8 cellular contexts compared by ENCODE assay signal in the genomic region with DNA sequence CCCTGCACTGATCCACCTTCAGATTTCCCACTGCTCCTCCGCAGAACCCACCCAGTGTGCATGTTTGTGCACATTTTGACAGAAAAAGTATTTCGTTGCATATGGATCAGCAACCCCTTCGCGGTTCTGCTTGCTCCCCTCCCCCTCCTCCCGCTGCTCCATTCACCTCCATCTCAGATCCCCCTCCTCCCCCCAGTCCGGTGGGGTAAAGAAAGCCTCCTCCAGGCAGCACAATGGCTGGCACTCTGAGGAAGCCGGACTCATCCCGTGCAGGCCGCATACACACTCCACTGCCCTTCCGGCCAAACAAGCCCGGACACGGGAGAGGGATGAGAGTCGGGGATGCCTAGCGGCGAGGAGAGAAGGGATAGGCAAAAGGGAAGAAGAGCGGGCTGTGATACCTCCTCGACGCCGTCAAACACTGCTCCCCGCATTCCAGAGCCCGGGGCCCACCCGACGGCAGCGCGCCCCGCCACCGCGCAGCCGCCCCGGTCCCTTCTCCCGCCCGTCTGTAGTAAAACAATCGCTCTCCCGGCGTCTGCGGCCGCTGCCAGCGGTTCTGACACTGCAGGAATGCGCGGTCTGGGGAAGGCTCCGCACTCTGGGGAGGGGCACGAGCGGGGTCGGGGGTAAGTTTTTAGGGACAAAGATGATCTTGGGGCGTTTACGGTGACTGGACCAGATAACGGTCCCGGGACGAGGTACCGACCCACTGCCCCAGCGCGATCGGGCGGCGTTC. TPM values are rescaled to one million over a fixed set of nuclear protein-coding genes. Genes with fewer than 3 reads are reported as not detected.
A peak's percentile ranks its signal among the peaks of the same experiment; 100 is the strongest.
DNase-seq lines count a peak whose midpoint lies in the region; ATAC-seq lines count a peak whose summit lies in the region.

No MANE protein-coding gene starts in this region.

- H3K36me3 ChIP-seq in SJCRH30 = no peaks in the 10 kb centered on the region

- H3K9me3 ChIP-seq in SJCRH30 (replicated peaks) = no peaks in the 10 kb centered on the region

- H3K4me3 ChIP-seq in SJCRH30 = peak overlapping the region; percentile 54; the same call in 1 of the 2 replicates

- intact Hi-C loops in left colon (cut with DNase I, micrococcal nuclease) = no loop called here

- DNase-seq in activated CD4-positive, CD25-positive, alpha-beta regulatory T cell treated with anti-CD3 and anti-CD28 coated beads, Interleukin-2, amount 50 U/mL, for 72 hours = peak; percentile 32
- no peak for DNase-seq in activated CD4-positive, CD25-positive, alpha-beta regulatory T cell (lab: John Stamatoyannopoulos, UW)
- no peak for DNase-seq in SJCRH30
- DNase-seq in dermis blood vessel endothelial cell = peak; percentile 45
- DNase-seq in left colon = peak in 1 of 2 donors; percentile 12
- DNase-seq in stimulated activated effector memory CD8-positive, alpha-beta T cell treated with anti-CD3 and anti-CD28 coated beads, Interleukin-12 subunit alpha, Interleukin-12 subunit beta, amount 100 ng/mL, for 72 hours (ENCODE audit: low spot score in 2 of 2) = no peak
- no peak for DNase-seq in NCI-H2171 treated with DMSO at 0.1 percent for 48 hours (lab: John Stamatoyannopoulos, UW)

- no peaks in the 10 kb centered on the region for H3K27me3 ChIP-seq in SJCRH30

- H3K9me3 Mint-ChIP-seq in stimulated activated effector memory CD8-positive, alpha-beta T cell treated with anti-CD3 and anti-CD28 coated beads, Interleukin-12 subunit alpha, Interleukin-12 subunit beta, amount 100 ng/mL, for 72 hours = no peaks in the 10 kb centered on the region

- peaks cover 35% of the 10 kb centered on the region for H3K4me1 Mint-ChIP-seq in stimulated activated effector memory CD8-positive, alpha-beta T cell treated with anti-CD3 and anti-CD28 coated beads, Interleukin-12 subunit alpha, Interleukin-12 subunit beta, amount 100 ng/mL, for 72 hours

- ATAC-seq in left colon (peak; percentile 40), GM21515 (IDR thresholded peaks at IDR 0.05; ENCODE audit: unreplicated experiment) (no peak)
- ATAC-seq in stimulated activated effector memory CD8-positive, alpha-beta T cell treated with anti-CD3 and anti-CD28 coated beads, Interleukin-12 subunit alpha, Interleukin-12 subunit beta, amount 100 ng/mL, for 72 hours = peak; percentile 48

- H3K27ac Mint-ChIP-seq in stimulated activated effector memory CD8-positive, alpha-beta T cell treated with anti-CD3 and anti-CD28 coated beads, Interleukin-12 subunit alpha, Interleukin-12 subunit beta, amount 100 ng/mL, for 72 hours = peak overlapping the region; percentile 80

- no peak overlapping the region for H3K27ac ChIP-seq in SJCRH30

- peak overlapping the region; percentile 93 for H3K4me3 Mint-ChIP-seq in stimulated activated effector memory CD8-positive, alpha-beta T cell treated with anti-CD3 and anti-CD28 coated beads, Interleukin-12 subunit alpha, Interleukin-12 subunit beta, amount 100 ng/mL, for 72 hours

- H3K4me1 ChIP-seq in SJCRH30 = no peaks in the 10 kb centered on the region

- peaks cover 6% of the 10 kb centered on the region for H3K36me3 Mint-ChIP-seq in stimulated activated effector memory CD8-positive, alpha-beta T cell treated with anti-CD3 and anti-CD28 coated beads, Interleukin-12 subunit alpha, Interleukin-12 subunit beta, amount 100 ng/mL, for 72 hours

RNA-seq across cellular contexts. Expression of a gene that starts 0.9 kb away (rescaled TPM):
- 0.65 and 1.4 TPM in 2 replicates for total RNA-seq in SJCRH30 (2014; rRNA removed; shearing (Covaris generic))
- 52.5 and 54.1 TPM in 2 replicates for total RNA-seq in dermis blood vessel endothelial cell
- 1 to 10 TPM; 2.5 to 6.0 TPM for total RNA-seq in left colon

Comparison
In these comparisons a context has a peak if more than half of its experiments do, and no peak if none do; other contexts are left out.
1. DNase-seq: peak in activated CD4-positive, CD25-positive, alpha-beta regulatory T cell treated with anti-CD3 and anti-CD28 coated beads, Interleukin-2, amount 50 U/mL, for 72 hours (single experiment) and dermis blood vessel endothelial cell (single experiment); none in activated CD4-positive, CD25-positive, alpha-beta regulatory T cell (0 of 4), SJCRH30 (0 of 2), stimulated activated effector memory CD8-positive, alpha-beta T cell treated with anti-CD3 and anti-CD28 coated beads, Interleukin-12 subunit alpha, Interleukin-12 subunit beta, amount 100 ng/mL, for 72 hours (0 of 2) and NCI-H2171 treated with DMSO at 0.1 percent for 48 hours (single experiment).